ENCODE assay signal across 8 cellular contexts in genomic region chr9:3527653-3527960, GRCh38. TPM values are rescaled to one million over a fixed set of nuclear protein-coding genes. Genes with fewer than 3 reads are reported as not detected.
A peak's percentile ranks its signal among the peaks of the same experiment; 100 is the strongest.
DNase-seq lines count a peak whose midpoint lies in the region; ATAC-seq and TF ChIP-seq lines count a peak whose summit lies in the region.

No MANE protein-coding gene starts in this region.

- peak overlapping the region; percentile 100; the same call in 1 of the 2 replicates for H3K27ac ChIP-seq in ACC112 (ENCODE audit: low read depth, low read length)
- H3K27ac ChIP-seq in HL-60 (replicated peaks): peak overlapping the region; percentile 100
- peak overlapping the region; percentile 99 to 100 for H3K27ac ChIP-seq in lung (ENCODE audit: low read depth in 1 of 2, low read length in 1 of 2)
- H3K27ac ChIP-seq in uterus: peak overlapping the region; percentile 99 to 100

- peaks cover 49% of the 10 kb centered on the region for H3K79me2 ChIP-seq in ACC112 (ENCODE audit: control insufficient read depth, insufficient read depth, low read length, unreplicated experiment)

- H3K4me3 ChIP-seq in ACC112 (ENCODE audit: low read depth, low read length): peak overlapping the region; percentile 82
- peak overlapping the region; percentile 90 for H3K4me3 ChIP-seq in HL-60 (replicated peaks; ENCODE audit: insufficient read depth, low read length)
- H3K4me3 ChIP-seq in lung: no peak overlapping the region
- peak overlapping the region in 1 of 2 donors; percentile 59 for H3K4me3 ChIP-seq in uterus

- H3K27me3 Mint-ChIP-seq in activated naive CD8-positive, alpha-beta T cell treated with anti-CD3 and anti-CD28 coated beads for 36 hours: no peaks in the 10 kb centered on the region

- peaks cover 16% of the 10 kb centered on the region for H3K4me1 ChIP-seq in ACC112 (ENCODE audit: control insufficient read depth, insufficient read depth, low read length, unreplicated experiment)
- H3K4me1 ChIP-seq in lung (ENCODE audit: control insufficient read depth in 2 of 2, insufficient read depth in 2 of 2, low read length in 2 of 2): peaks cover 0 to 4% of the 10 kb centered on the region in 2 donors
- no peaks in the 10 kb centered on the region for H3K4me1 ChIP-seq in uterus

- no peak for TF ChIP-seq CTCF in HL-60 (IDR thresholded peaks at IDR 0.05; ENCODE audit: insufficient read depth, low read length)
- no peak for TF ChIP-seq CTCF in lung (IDR thresholded peaks at IDR 0.05; ENCODE audit: control extremely low read depth, extremely low read depth)
- no peak for TF ChIP-seq CTCF in uterus (IDR thresholded peaks at IDR 0.05)

- H3K36me3 ChIP-seq in ACC112 (ENCODE audit: insufficient read depth, low read length) (peaks cover 6% of the 10 kb centered on the region; the same call in 1 of the 2 replicates), lung (ENCODE audit: control insufficient read depth in 2 of 2, insufficient read depth in 2 of 2, low read length in 2 of 2) (peaks cover 0 to 3% of the 10 kb centered on the region in 2 donors), uterus (no peaks in the 10 kb centered on the region)

- peaks cover 23% of the 10 kb centered on the region for H3K36me3 Mint-ChIP-seq in activated naive CD8-positive, alpha-beta T cell treated with anti-CD3 and anti-CD28 coated beads for 36 hours

- H3K27me3 ChIP-seq in ACC112 (ENCODE audit: insufficient read depth, low read length) (no peaks in the 10 kb centered on the region), HL-60 (ENCODE audit: insufficient read depth, poor library complexity, severe bottlenecking) (no peaks in the 10 kb centered on the region), lung (ENCODE audit: control insufficient read depth, insufficient read depth) (no peaks in the 10 kb centered on the region), uterus (no peaks in the 10 kb centered on the region)

- intact Hi-C loops in uterus (cut with DNase I; ENCODE audit: low total_unique reads): no loop called here

- WGBS in lung, 2 donors: 31 to 34% methylated on average over 3 of the region's 3 CpGs

- H3K27ac Mint-ChIP-seq in activated naive CD8-positive, alpha-beta T cell treated with anti-CD3 and anti-CD28 coated beads for 36 hours: peak overlapping the region; percentile 99

- H3K4me3 Mint-ChIP-seq in activated naive CD8-positive, alpha-beta T cell treated with anti-CD3 and anti-CD28 coated beads for 36 hours: peak overlapping the region; percentile 94

- ATAC-seq in lung (ENCODE audit: insufficient read depth, low FRiP score) (no peak), HG02973 (IDR thresholded peaks at IDR 0.05; ENCODE audit: unreplicated experiment) (no peak)

- H2AFZ ChIP-seq in ACC112 (ENCODE audit: low read length, unreplicated experiment): no peak overlapping the region

- H3K9me3 ChIP-seq in lung (ENCODE audit: control insufficient read depth in 2 of 2, insufficient read depth in 1 of 2, low read length in 1 of 2) (no peaks in the 10 kb centered on the region), uterus (no peaks in the 10 kb centered on the region)

- peaks cover 39% of the 10 kb centered on the region for H3K4me1 Mint-ChIP-seq in activated naive CD8-positive, alpha-beta T cell treated with anti-CD3 and anti-CD28 coated beads for 36 hours

- H3K9me3 Mint-ChIP-seq in activated naive CD8-positive, alpha-beta T cell treated with anti-CD3 and anti-CD28 coated beads for 36 hours: peaks cover 6% of the 10 kb centered on the region

- no peak for TF ChIP-seq POLR2A in uterus (IDR thresholded peaks at IDR 0.05)

- DNase-seq in HL-60 (ENCODE audit: low read depth in 1 of 2, low spot score in 1 of 2) (peak in 1 of 2 experiments; percentile 33), lung (ENCODE audit: low spot score) (no peak), uterus (no peak), NOMO-1 (lab: John Stamatoyannopoulos, UW; ENCODE audit: unreplicated experiment in 2 of 2) (no peak)
- peak; percentile 2 for DNase-seq in activated naive CD8-positive, alpha-beta T cell treated with anti-CD3 and anti-CD28 coated beads for 36 hours
- no peak for DNase-seq in activated CD4-positive, CD25-positive, alpha-beta regulatory T cell (lab: John Stamatoyannopoulos, UW)

RNA-seq across cellular contexts. Expression of gene RFX3, which starts 1.8 kb away (rescaled TPM):
- total RNA-seq in activated naive CD8-positive, alpha-beta T cell treated with anti-CD3 and anti-CD28 coated beads for 36 hours: 10 to 100 TPM; 10.1 to 10.4 TPM
- total RNA-seq in lung: 10 to 100 TPM; 24.7 to 45.8 TPM
- polyA plus RNA-seq in lung: 1 to 10 TPM; 3.3 TPM
- 10 to 100 TPM in 3 of 4 donors, 1 to 10 TPM in 1; 8.5 to 43.3 (median 21.9) TPM for total RNA-seq in uterus
